ENCODE assay signal across 35 cellular contexts in the genomic region with DNA sequence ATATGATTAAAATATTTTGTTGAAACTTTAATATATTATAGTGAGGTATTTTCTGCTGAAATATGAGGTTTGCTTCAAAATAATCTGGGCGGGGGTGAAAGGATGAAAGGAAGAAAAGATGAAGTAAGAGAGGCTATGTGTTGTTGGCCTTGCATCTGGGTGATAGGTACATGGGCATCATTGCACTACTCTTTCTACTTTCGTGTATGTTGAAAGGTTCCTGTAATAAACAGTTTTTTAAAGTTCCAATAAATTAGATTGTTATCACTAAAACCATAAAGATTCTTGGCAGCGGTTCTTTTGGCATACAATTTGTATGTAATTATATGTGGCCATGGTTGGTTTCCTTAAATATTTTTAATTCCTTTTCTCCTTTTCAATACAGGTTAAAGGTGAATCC. TPM values are rescaled to one million over a fixed set of nuclear protein-coding genes. Genes with fewer than 3 reads are reported as not detected.
"Had no signal": no experiment of that assay in that cellular context is flagged by ENCODE, and none has a peak within 500 bp of the region (broad histone marks: within the 10 kb centered on the region; RNA-seq: fewer than 3 reads in every experiment).

No MANE protein-coding gene starts in this region.

- H3K9me3 Mint-ChIP-seq: activated CD4-positive, alpha-beta memory T cell treated with anti-CD3 and anti-CD28 coated beads, Interleukin-2, amount 10 ng/mL, durations not matched to agents 7 days and 5 days; activated CD4-positive, alpha-beta T cell treated with anti-CD3 and anti-CD28 coated beads, Interleukin-2, amount 10 ng/mL, durations not matched to agents 7 days and 5 days; activated naive CD4-positive, alpha-beta T cell treated with anti-CD3 and anti-CD28 coated beads for 36 hours; activated naive CD4-positive, alpha-beta T cell treated with anti-CD3 and anti-CD28 coated beads, Interleukin-2, amount 50 U/mL, for 72 hours; activated naive CD8-positive, alpha-beta T cell treated with anti-CD3 and anti-CD28 coated beads for 36 hours; activated T-cell treated with anti-CD3 and anti-CD28 coated beads, Interleukin-2, amount 50 U/mL, for 24 hours; T-cell had no signal

- DNase-seq: activated CD4-positive, alpha-beta memory T cell treated with anti-CD3 and anti-CD28 coated beads, Interleukin-2, amount 10 ng/mL, durations not matched to agents 7 days and 5 days; activated CD4-positive, alpha-beta T cell treated with anti-CD3 and anti-CD28 coated beads for 1 hour; activated CD4-positive, alpha-beta T cell treated with anti-CD3 and anti-CD28 coated beads for 36 hours; activated CD4-positive, alpha-beta T cell treated with anti-CD3 and anti-CD28 coated beads for 48 hours; activated CD4-positive, alpha-beta T cell treated with anti-CD3 and anti-CD28 coated beads, Interleukin-2, amount 10 ng/mL, durations not matched to agents 7 days and 5 days; activated CD4-positive, alpha-beta T cell treated with anti-CD3 and anti-CD28 coated beads, Interleukin-2, amount 50 U/mL, for 48 hours; activated CD4-positive, CD25-positive, alpha-beta regulatory T cell; activated CD8-positive, alpha-beta memory T cell treated with anti-CD3 and anti-CD28 coated beads for 24 hours; activated CD8-positive, alpha-beta memory T cell treated with anti-CD3 and anti-CD28 coated beads, Interleukin-2, amount 10 ng/mL, durations not matched to agents 7 days and 5 days; activated CD8-positive, alpha-beta T cell treated with anti-CD3 and anti-CD28 coated beads, Interleukin-2, amount 10 ng/mL, durations not matched to agents 7 days and 5 days; activated effector memory CD4-positive, alpha-beta T cell treated with anti-CD3 and anti-CD28 coated beads, Interleukin-2, amount 50 U/mL, for 16 hours; activated gamma-delta T cell treated with Interleukin-2 at 50 U/mL for 16 hours; activated naive CD4-positive, alpha-beta T cell; activated naive CD4-positive, alpha-beta T cell treated with anti-CD3 and anti-CD28 coated beads for 36 hours; activated naive CD4-positive, alpha-beta T cell treated with anti-CD3 and anti-CD28 coated beads, Interleukin-2, amount 50 U/mL, for 16 hours; activated naive CD8-positive, alpha-beta T cell treated with anti-CD3 and anti-CD28 coated beads for 36 hours; activated T-cell treated with anti-CD3 and anti-CD28 coated beads, Interleukin-2, amount 50 U/mL, for 24 hours; activated T-cell treated with anti-CD3 and anti-CD28 coated beads, Interleukin-2, amount 50 U/mL, for 48 hours; adrenal gland; amniotic stem cell; aorta; body of pancreas; brain microvascular endothelial cell; central memory CD4-positive, alpha-beta T cell; T-cell; T-helper 17 cell; WERI-Rb-1 had no signal

- ATAC-seq: activated CD4-positive, alpha-beta T cell treated with anti-CD3 and anti-CD28 coated beads for 36 hours; activated CD4-positive, CD25-positive, alpha-beta regulatory T cell treated with anti-CD3 and anti-CD28 coated beads, Interleukin-2, amount 50 U/mL, for 24 hours; activated CD8-positive, alpha-beta memory T cell treated with anti-CD3 and anti-CD28 coated beads, Interleukin-2, amount 10 ng/mL, durations not matched to agents 7 days and 5 days; activated CD8-positive, alpha-beta T cell treated with anti-CD3 and anti-CD28 coated beads, Interleukin-2, amount 10 ng/mL, durations not matched to agents 7 days and 5 days; activated naive CD4-positive, alpha-beta T cell treated with anti-CD3 and anti-CD28 coated beads, Interleukin-2, amount 50 U/mL, for 72 hours; body of pancreas; T-cell; T-helper 17 cell; WTC11 had no signal

- H3K36me3 ChIP-seq: adrenal gland, brain microvascular endothelial cell, breast epithelium, WERI-Rb-1 had no signal

- H3K4me3 Mint-ChIP-seq: activated CD4-positive, alpha-beta memory T cell treated with anti-CD3 and anti-CD28 coated beads, Interleukin-2, amount 10 ng/mL, durations not matched to agents 7 days and 5 days; activated CD4-positive, alpha-beta T cell treated with anti-CD3 and anti-CD28 coated beads for 36 hours; activated CD4-positive, alpha-beta T cell treated with anti-CD3 and anti-CD28 coated beads, Interleukin-2, amount 10 ng/mL, durations not matched to agents 7 days and 5 days; activated CD8-positive, alpha-beta memory T cell treated with anti-CD3 and anti-CD28 coated beads, Interleukin-2, amount 10 ng/mL, durations not matched to agents 7 days and 5 days; activated CD8-positive, alpha-beta T cell treated with anti-CD3 and anti-CD28 coated beads, Interleukin-2, amount 10 ng/mL, durations not matched to agents 7 days and 5 days; activated naive CD4-positive, alpha-beta T cell treated with anti-CD3 and anti-CD28 coated beads for 36 hours; activated naive CD8-positive, alpha-beta T cell treated with anti-CD3 and anti-CD28 coated beads for 36 hours; activated T-cell treated with anti-CD3 and anti-CD28 coated beads, Interleukin-2, amount 50 U/mL, for 24 hours; T-cell; T-helper 17 cell; WTC11 had no signal

- FAIRE-seq: astrocyte, TTC549 had no signal

- H3K27ac ChIP-seq: adrenal gland, body of pancreas, brain microvascular endothelial cell, breast epithelium, WERI-Rb-1 had no signal

- H3K36me3 Mint-ChIP-seq: activated CD8-positive, alpha-beta memory T cell treated with anti-CD3 and anti-CD28 coated beads, Interleukin-2, amount 10 ng/mL, durations not matched to agents 7 days and 5 days; activated naive CD4-positive, alpha-beta T cell treated with anti-CD3 and anti-CD28 coated beads, Interleukin-2, amount 50 U/mL, for 72 hours; activated naive CD8-positive, alpha-beta T cell treated with anti-CD3 and anti-CD28 coated beads for 36 hours; T-cell had no signal

- H3K4me1 ChIP-seq: adrenal gland, body of pancreas, breast epithelium had no signal

- H3K27me3 ChIP-seq: adrenal gland, body of pancreas, brain microvascular endothelial cell, breast epithelium had no signal

- H3K4me3 ChIP-seq: adrenal gland, body of pancreas, breast epithelium had no signal

- H3K4me1 Mint-ChIP-seq: activated CD4-positive, alpha-beta memory T cell treated with anti-CD3 and anti-CD28 coated beads, Interleukin-2, amount 10 ng/mL, durations not matched to agents 7 days and 5 days; activated CD4-positive, alpha-beta T cell treated with anti-CD3 and anti-CD28 coated beads for 36 hours; activated CD4-positive, alpha-beta T cell treated with anti-CD3 and anti-CD28 coated beads, Interleukin-2, amount 10 ng/mL, durations not matched to agents 7 days and 5 days; activated CD8-positive, alpha-beta memory T cell treated with anti-CD3 and anti-CD28 coated beads, Interleukin-2, amount 10 ng/mL, durations not matched to agents 7 days and 5 days; activated naive CD8-positive, alpha-beta T cell treated with anti-CD3 and anti-CD28 coated beads for 36 hours; T-cell; T-helper 17 cell; WTC11 had no signal

- H3K27ac Mint-ChIP-seq: activated CD4-positive, alpha-beta memory T cell treated with anti-CD3 and anti-CD28 coated beads, Interleukin-2, amount 10 ng/mL, durations not matched to agents 7 days and 5 days; activated CD4-positive, alpha-beta T cell treated with anti-CD3 and anti-CD28 coated beads for 36 hours; activated CD4-positive, alpha-beta T cell treated with anti-CD3 and anti-CD28 coated beads, Interleukin-2, amount 10 ng/mL, durations not matched to agents 7 days and 5 days; activated CD8-positive, alpha-beta memory T cell treated with anti-CD3 and anti-CD28 coated beads, Interleukin-2, amount 10 ng/mL, durations not matched to agents 7 days and 5 days; activated CD8-positive, alpha-beta T cell treated with anti-CD3 and anti-CD28 coated beads, Interleukin-2, amount 10 ng/mL, durations not matched to agents 7 days and 5 days; activated naive CD4-positive, alpha-beta T cell treated with anti-CD3 and anti-CD28 coated beads for 36 hours; activated naive CD8-positive, alpha-beta T cell treated with anti-CD3 and anti-CD28 coated beads for 36 hours; activated T-cell treated with anti-CD3 and anti-CD28 coated beads, Interleukin-2, amount 50 U/mL, for 24 hours; T-cell; T-helper 17 cell; WTC11 had no signal

- H3K9me3 ChIP-seq: adrenal gland, body of pancreas, breast epithelium had no signal

RNA-seq across cellular contexts. Expression of a gene that starts 10.3 kb away (rescaled TPM):
- total RNA-seq: activated CD4-positive, alpha-beta memory T cell treated with anti-CD3 and anti-CD28 coated beads, Interleukin-2, amount 10 ng/mL, durations not matched to agents 7 days and 5 days; activated CD4-positive, alpha-beta T cell treated with anti-CD3 and anti-CD28 coated beads, Interleukin-2, amount 10 ng/mL, durations not matched to agents 7 days and 5 days; activated CD8-positive, alpha-beta T cell treated with anti-CD3 and anti-CD28 coated beads, Interleukin-2, amount 10 ng/mL, durations not matched to agents 7 days and 5 days; T-helper 1 cell treated with Interleukin-12 subunit alpha and Interleukin-12 subunit beta and Interleukin-4 antibody, amounts not matched to agents 30 ng/mL and 1 ng/mL, for 36 hours; T-helper 17 cell; T-helper 2 cell treated with Interferon-gamma antibody and Interleukin-4, amounts not matched to agents 100 ng/mL and 5 ng/mL, for 36 hours had no signal
